ENCODE assay signal across 9 cellular contexts in the genomic region with DNA sequence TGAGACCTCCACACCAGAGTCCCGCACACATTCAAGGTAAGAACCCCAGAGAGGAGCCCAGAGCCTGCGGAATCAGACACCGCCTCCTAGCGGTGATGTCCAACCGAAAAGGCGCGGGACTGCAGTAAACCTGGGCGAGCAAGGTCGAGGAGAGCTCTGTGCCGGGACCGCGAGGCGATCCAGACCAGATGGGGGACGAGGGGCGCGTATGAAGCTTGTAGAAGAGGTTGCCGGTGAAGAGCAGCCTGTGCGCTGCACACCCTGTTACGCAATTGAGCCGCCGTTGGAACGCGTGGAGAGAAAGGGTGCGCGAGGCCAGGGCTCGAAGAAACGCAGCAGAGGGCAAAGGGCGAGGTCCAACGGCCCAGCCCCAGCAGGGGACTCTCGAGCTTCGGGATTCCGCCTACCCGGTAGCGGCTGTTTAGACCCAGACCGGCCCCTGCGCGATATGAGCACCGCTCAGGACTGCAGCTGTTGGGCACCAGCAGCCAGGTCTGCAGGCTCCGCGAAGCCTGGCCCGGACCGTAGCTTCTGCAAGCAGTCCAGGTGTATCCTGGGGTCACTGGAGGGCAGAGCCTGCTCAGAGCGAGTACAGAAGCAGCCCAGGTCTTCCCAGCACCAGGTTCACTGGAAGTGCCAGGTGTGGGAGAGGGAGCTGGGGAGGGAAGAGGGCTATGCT.
DNase-seq lines count a peak whose midpoint lies in the region; ATAC-seq and TF ChIP-seq lines count a peak whose summit lies in the region.
"Had no signal": no experiment of that assay in that cellular context is flagged by ENCODE, and none has a peak within 500 bp of the region (broad histone marks: within the 10 kb centered on the region; RNA-seq: fewer than 3 reads in every experiment).

No MANE protein-coding gene starts in this region.

- intact Hi-C loops in ovary (cut with DNase I): no loop called here

- no peaks in the 10 kb centered on the region for H4K20me1 ChIP-seq in hepatocyte (ENCODE audit: insufficient read depth, poor library complexity, severe bottlenecking)

- H3K4me3 ChIP-seq in GM12864 (ENCODE audit: low read depth, low read length) (no peak overlapping the region), hepatocyte (no peak overlapping the region), ovary (no peak overlapping the region)

- 16% methylated on average over 42 of the region's 43 CpGs for WGBS in hepatocyte (ENCODE audit: low lambda C conversion rate, missing lambda C conversion rate)
- WGBS in ovary, 3 donors: 4 to 9% (median 6%) methylated on average over 33 to 43 of the region's 43 CpGs

- peaks cover 7% of the 10 kb centered on the region for H3K4me1 Mint-ChIP-seq in activated T-cell treated with anti-CD3 and anti-CD28 coated beads, Interleukin-2, amount 50 U/mL, for 24 hours (ENCODE audit: low read depth)

- TF ChIP-seq CTCF in GM12864 (IDR thresholded peaks at IDR 0.05; ENCODE audit: low read depth, low read length, missing control alignments) (peak; percentile 28), hepatocyte (IDR thresholded peaks at IDR 0.05; ENCODE audit: poor library complexity) (peak; percentile 45), ovary (IDR thresholded peaks at IDR 0.05) (no peak)

- H3K4me1 ChIP-seq in hepatocyte (ENCODE audit: insufficient read depth) (peaks cover 26% of the 10 kb centered on the region), ovary (ENCODE audit: insufficient read depth) (no peaks in the 10 kb centered on the region)

- H3K9me3 ChIP-seq in hepatocyte (ENCODE audit: low read depth) (no peaks in the 10 kb centered on the region), ovary (no peaks in the 10 kb centered on the region)

- H3K9me2 ChIP-seq in hepatocyte (replicated peaks; ENCODE audit: insufficient read depth): no peaks in the 10 kb centered on the region

- H3K4me3 Mint-ChIP-seq in activated T-cell treated with anti-CD3 and anti-CD28 coated beads, Interleukin-2, amount 50 U/mL, for 24 hours: peak overlapping the region; percentile 38
- H3K4me3 Mint-ChIP-seq: dendritic cell treated with granulocyte-macrophage colony-stimulating factor and Interleukin-4, amounts not matched to agents 40 ng/mL and 50 ng/mL, for 4 days had no signal

- no peaks in the 10 kb centered on the region for H3K9me3 Mint-ChIP-seq in activated T-cell treated with anti-CD3 and anti-CD28 coated beads, Interleukin-2, amount 50 U/mL, for 24 hours
- H3K9me3 Mint-ChIP-seq: dendritic cell treated with granulocyte-macrophage colony-stimulating factor and Interleukin-4, amounts not matched to agents 40 ng/mL and 50 ng/mL, for 4 days had no signal

- no peaks in the 10 kb centered on the region for H3K36me3 Mint-ChIP-seq in activated T-cell treated with anti-CD3 and anti-CD28 coated beads, Interleukin-2, amount 50 U/mL, for 24 hours (ENCODE audit: low read depth)

- DNase-seq in GM12864 (ENCODE audit: low read depth): no peak
- peak; percentile 58 for DNase-seq in activated T-cell treated with anti-CD3 and anti-CD28 coated beads, Interleukin-2, amount 50 U/mL, for 24 hours
- DNase-seq in hepatocyte (ENCODE audit: low spot score): peak; percentile 71
- peak; percentile 24 for DNase-seq in stimulated activated CD4-positive, alpha-beta T cell treated with anti-CD3 and anti-CD28 coated beads, Interleukin-12 subunit alpha, Interleukin-12 subunit beta, amount 100 ng/mL, for 4 hours
- DNase-seq in Kasumi-1 (lab: John Stamatoyannopoulos, UW): no peak
- DNase-seq in ovary: no peak
- no peak for DNase-seq in central memory CD4-positive, alpha-beta T cell

- peak overlapping the region; percentile 58 for H2AFZ ChIP-seq in hepatocyte

- no peak for TF ChIP-seq EP300 in ovary (IDR thresholded peaks at IDR 0.05)

- H3K27me3 ChIP-seq in hepatocyte (no peaks in the 10 kb centered on the region), ovary (no peaks in the 10 kb centered on the region)

- H3K27me3 Mint-ChIP-seq in activated T-cell treated with anti-CD3 and anti-CD28 coated beads, Interleukin-2, amount 50 U/mL, for 24 hours: peaks cover 44% of the 10 kb centered on the region

- H3K27ac ChIP-seq in hepatocyte (no peak overlapping the region), ovary (no peak overlapping the region)

- TF ChIP-seq POLR2A in ovary (IDR thresholded peaks at IDR 0.05): no peak

- H3K36me3 ChIP-seq in hepatocyte (replicated peaks; ENCODE audit: insufficient read depth, low read depth) (no peaks in the 10 kb centered on the region), ovary (no peaks in the 10 kb centered on the region)

- H3K79me2 ChIP-seq in hepatocyte: no peaks in the 10 kb centered on the region

- H3K27ac Mint-ChIP-seq in activated T-cell treated with anti-CD3 and anti-CD28 coated beads, Interleukin-2, amount 50 U/mL, for 24 hours: no peak overlapping the region
- H3K27ac Mint-ChIP-seq: dendritic cell treated with granulocyte-macrophage colony-stimulating factor and Interleukin-4, amounts not matched to agents 40 ng/mL and 50 ng/mL, for 4 days had no signal

- peak overlapping the region; percentile 80 for H3K4me2 ChIP-seq in hepatocyte

- no peak for ATAC-seq in HG03565 (IDR thresholded peaks at IDR 0.05; ENCODE audit: unreplicated experiment)

Comparison
In these comparisons a context has a peak if more than half of its experiments do, and no peak if none do; other contexts are left out.
1. DNase-seq: peak in activated T-cell treated with anti-CD3 and anti-CD28 coated beads, Interleukin-2, amount 50 U/mL, for 24 hours (single experiment), hepatocyte (single experiment) and stimulated activated CD4-positive, alpha-beta T cell treated with anti-CD3 and anti-CD28 coated beads, Interleukin-12 subunit alpha, Interleukin-12 subunit beta, amount 100 ng/mL, for 4 hours (single experiment); none in GM12864 (single experiment), Kasumi-1 (0 of 2), ovary (0 of 5) and central memory CD4-positive, alpha-beta T cell (single experiment).
2. CTCF ChIP-seq: peak in GM12864 (single experiment) and hepatocyte (single experiment); none in ovary (0 of 3).